ENCODE assay signal across 8 cellular contexts in genomic region chr5:68286612-68286912, GRCh38.
A peak's percentile ranks its signal among the peaks of the same experiment; 100 is the strongest.
DNase-seq lines count a peak whose midpoint lies in the region; ATAC-seq and TF ChIP-seq lines count a peak whose summit lies in the region.

No MANE protein-coding gene starts in this region.

- H3K9me3 ChIP-seq in left ventricle myocardium inferior (replicated peaks) (no peaks in the 10 kb centered on the region), right lobe of liver (no peaks in the 10 kb centered on the region), HAP-1 (no peaks in the 10 kb centered on the region)

- POLR2A ChIA-PET in activated CD4-positive, alpha-beta memory T cell treated with anti-CD3 and anti-CD28 coated beads, Interleukin-2, amount 10 ng/mL, durations not matched to agents 7 days and 5 days (lab: Charles Lee) = interaction anchor here (0.8 to 2.2 kb wide), 8 partner anchors 17 to 1079 kb away, joined by 3 to 10 read pairs (median 4); partner anchors contain the start of gene PIK3R1

- 12% methylated on average over 1 of the region's 1 CpG for WGBS in right lobe of liver (ENCODE audit: insufficient coverage, low coverage, low lambda C conversion rate, missing lambda C conversion rate)

- TF ChIP-seq POLR2A in right lobe of liver (IDR thresholded peaks at IDR 0.05) = no peak

- intact Hi-C loops in left ventricle myocardium inferior (cut with micrococcal nuclease) (loop anchor here (5.0 kb wide), 2 partner anchors 171 to 676 kb away; no protein-coding TSS in a partner anchor), left ventricle myocardium superior (cut with micrococcal nuclease) (loop anchor here (5.0 kb wide), 1 partner anchor 176 kb away; no protein-coding TSS in a partner anchor), right lobe of liver (cut with DNase I) (loop anchor here (10.0 kb wide), 2 partner anchors 168 to 458 kb away; no protein-coding TSS in a partner anchor)

- H3K27ac Mint-ChIP-seq in activated CD4-positive, alpha-beta memory T cell treated with anti-CD3 and anti-CD28 coated beads, Interleukin-2, amount 10 ng/mL, durations not matched to agents 7 days and 5 days = peak overlapping the region; percentile 94
- peak overlapping the region; percentile 46 for H3K27ac Mint-ChIP-seq in type B pancreatic cell

- H3K4me1 ChIP-seq in left ventricle myocardium inferior (peaks cover 79% of the 10 kb centered on the region), right lobe of liver (peaks cover 2 to 70% (median 25%) of the 10 kb centered on the region in 4 donors), HAP-1 (no peaks in the 10 kb centered on the region)

- peaks cover 35% of the 10 kb centered on the region for H3K36me3 ChIP-seq in left ventricle myocardium inferior
- peaks cover 0 to 31% (median 4%) of the 10 kb centered on the region in 4 donors for H3K36me3 ChIP-seq in right lobe of liver
- no peaks in the 10 kb centered on the region for H3K36me3 ChIP-seq in HAP-1 (replicated peaks)

- H3K4me3 Mint-ChIP-seq in activated CD4-positive, alpha-beta memory T cell treated with anti-CD3 and anti-CD28 coated beads, Interleukin-2, amount 10 ng/mL, durations not matched to agents 7 days and 5 days = no peak overlapping the region
- peak overlapping the region; percentile 15 for H3K4me3 Mint-ChIP-seq in type B pancreatic cell

- TF ChIP-seq CTCF in left ventricle myocardium inferior (IDR thresholded peaks at IDR 0.05; ENCODE audit: borderline replicate concordance) (no peak), right lobe of liver (IDR thresholded peaks at IDR 0.05) (no peak), type B pancreatic cell (conservative IDR thresholded peaks at IDR 0.05) (peak; percentile 9)

- H3K27ac ChIP-seq in left ventricle myocardium inferior (replicated peaks) = peak overlapping the region; percentile 94
- peak overlapping the region in 2 of 3 donors; percentile 80 to 94 for H3K27ac ChIP-seq in right lobe of liver

- H3K27me3 Mint-ChIP-seq in activated CD4-positive, alpha-beta memory T cell treated with anti-CD3 and anti-CD28 coated beads, Interleukin-2, amount 10 ng/mL, durations not matched to agents 7 days and 5 days = no peaks in the 10 kb centered on the region
- peaks cover 7% of the 10 kb centered on the region for H3K27me3 Mint-ChIP-seq in type B pancreatic cell

- CTCF ChIA-PET in activated CD4-positive, alpha-beta memory T cell treated with anti-CD3 and anti-CD28 coated beads, Interleukin-2, amount 10 ng/mL, durations not matched to agents 7 days and 5 days (lab: Charles Lee) = interaction anchor here (0.6 to 3.5 kb wide), 26 partner anchors 10 to 1124 kb away, joined by 3 to 41 read pairs (median 6); partner anchors contain the start of genes PIK3R1 and SLC30A5

- H3K27me3 ChIP-seq in left ventricle myocardium inferior (ENCODE audit: low read depth) = no peaks in the 10 kb centered on the region
- H3K27me3 ChIP-seq in right lobe of liver = no peaks in the 10 kb centered on the region
- no peaks in the 10 kb centered on the region for H3K27me3 ChIP-seq in HAP-1 (ENCODE audit: low read depth)

- no peaks in the 10 kb centered on the region for H3K9me3 Mint-ChIP-seq in activated CD4-positive, alpha-beta memory T cell treated with anti-CD3 and anti-CD28 coated beads, Interleukin-2, amount 10 ng/mL, durations not matched to agents 7 days and 5 days
- H3K9me3 Mint-ChIP-seq in type B pancreatic cell = no peaks in the 10 kb centered on the region

- H3K4me1 Mint-ChIP-seq in activated CD4-positive, alpha-beta memory T cell treated with anti-CD3 and anti-CD28 coated beads, Interleukin-2, amount 10 ng/mL, durations not matched to agents 7 days and 5 days = peaks cover 91% of the 10 kb centered on the region
- peaks cover 60% of the 10 kb centered on the region for H3K4me1 Mint-ChIP-seq in type B pancreatic cell (ENCODE audit: unreplicated experiment)

- ATAC-seq in left ventricle myocardium superior (no peak), right lobe of liver (no peak)

- no peak for DNase-seq in left ventricle myocardium inferior
- DNase-seq in left ventricle myocardium superior = no peak
- DNase-seq in activated CD4-positive, alpha-beta memory T cell treated with anti-CD3 and anti-CD28 coated beads, Interleukin-2, amount 10 ng/mL, durations not matched to agents 7 days and 5 days = no peak
- DNase-seq in right lobe of liver = no peak
- DNase-seq in type B pancreatic cell (ENCODE audit: extremely low spot score, unreplicated experiment) = no peak
- DNase-seq in GM19240 (ENCODE audit: insufficient read length, low spot score) = no peak
- no peak for DNase-seq in NCI-H510A (lab: John Stamatoyannopoulos, UW)
- no peak for DNase-seq in HAP-1 (ENCODE audit: low spot score in 2 of 2)

- no peak overlapping the region for H3K4me3 ChIP-seq in left ventricle myocardium inferior
- no peak overlapping the region for H3K4me3 ChIP-seq in right lobe of liver
- no peak overlapping the region for H3K4me3 ChIP-seq in HAP-1

- H3K36me3 Mint-ChIP-seq in activated CD4-positive, alpha-beta memory T cell treated with anti-CD3 and anti-CD28 coated beads, Interleukin-2, amount 10 ng/mL, durations not matched to agents 7 days and 5 days (ENCODE audit: low read depth) = peaks cover 66% of the 10 kb centered on the region
- peaks cover 13% of the 10 kb centered on the region for H3K36me3 Mint-ChIP-seq in type B pancreatic cell

- in situ Hi-C loops in HAP-1 (cut with MboI; ENCODE audit: low sequenced_read_pairs) = loop anchor here (10.0 kb wide), 1 partner anchor 168 kb away; no protein-coding TSS in a partner anchor
